ENCODE assay signal across 12 cellular contexts in the genomic region with DNA sequence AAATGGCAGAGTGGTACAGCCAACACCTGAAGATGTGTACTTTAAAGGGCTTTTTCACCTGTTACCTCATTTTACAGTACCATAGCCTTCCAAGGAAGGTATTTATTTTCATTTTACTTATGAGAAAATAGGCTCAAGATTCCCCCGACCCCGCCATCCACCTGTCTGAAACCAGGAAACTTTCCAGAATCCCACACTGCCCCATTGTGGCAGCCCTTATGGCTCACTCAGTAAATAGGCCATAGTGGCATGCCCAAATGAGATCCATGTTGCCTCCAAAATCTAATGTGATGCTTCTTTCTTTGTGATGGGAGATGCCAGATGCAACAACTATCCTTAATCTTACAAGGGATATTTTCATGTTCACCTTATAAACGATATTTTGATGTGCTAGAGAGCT.
DNase-seq lines count a peak whose midpoint lies in the region; ATAC-seq and TF ChIP-seq lines count a peak whose summit lies in the region.
"Had no signal": no experiment of that assay in that cellular context is flagged by ENCODE, and none has a peak within 500 bp of the region (broad histone marks: within the 10 kb centered on the region; RNA-seq: fewer than 3 reads in every experiment).

No MANE protein-coding gene starts in this region.

- H3K9me3 Mint-ChIP-seq in activated T-helper 1 cell treated with anti-CD3 and anti-CD28 coated beads, Interleukin-12 subunit alpha, Interleukin-12 subunit beta, Interleukin-2, Interleukin-4 antibody, amounts not matched to agents 30 ng/mL and 10 ng/mL and 1 ng/mL, durations not matched to agents 14 hours and 24 hours and 36 hours: no peaks in the 10 kb centered on the region
- H3K9me3 Mint-ChIP-seq: naive thymus-derived CD8-positive, alpha-beta T cell; stimulated activated naive CD8-positive, alpha-beta T cell treated with anti-CD3 and anti-CD28 coated beads, Interleukin-15, Interleukin-2, amounts not matched to agents 100 ng/mL and 50 ng/mL, for 24 hours had no signal

- H3K9me3 ChIP-seq in upper lobe of right lung (no peaks in the 10 kb centered on the region), gastroesophageal sphincter (no peaks in the 10 kb centered on the region)
- H3K9me3 ChIP-seq: BLaER1, heart right ventricle had no signal

- intact Hi-C loops in Right ventricle myocardium superior (cut with DNase I): loop anchor here (5.0 kb wide), 1 partner anchor 297 kb away; no protein-coding TSS in a partner anchor
- intact Hi-C loops in cardiac septum (cut with DNase I): loop anchor here (2.0 kb wide), 1 partner anchor 295 kb away; no protein-coding TSS in a partner anchor
- intact Hi-C loops in upper lobe of right lung (cut with DNase I): loop anchor here (5.0 kb wide), 1 partner anchor 162 kb away; no protein-coding TSS in a partner anchor
- intact Hi-C loops in activated T-helper 1 cell treated with anti-CD3 and anti-CD28 coated beads, Interleukin-12 subunit alpha, Interleukin-12 subunit beta, Interleukin-2, Interleukin-4 antibody, amounts not matched to agents 30 ng/mL and 10 ng/mL and 1 ng/mL, durations not matched to agents 14 hours and 24 hours and 36 hours (cut with micrococcal nuclease): loop anchor here (5.0 kb wide), 1 partner anchor 732 kb away; no protein-coding TSS in a partner anchor

- H3K27ac ChIP-seq in upper lobe of right lung: no peak overlapping the region
- no peak overlapping the region for H3K27ac ChIP-seq in gastroesophageal sphincter
- H3K27ac ChIP-seq: BLaER1 had no signal

- no peaks in the 10 kb centered on the region for H3K36me3 Mint-ChIP-seq in activated T-helper 1 cell treated with anti-CD3 and anti-CD28 coated beads, Interleukin-12 subunit alpha, Interleukin-12 subunit beta, Interleukin-2, Interleukin-4 antibody, amounts not matched to agents 30 ng/mL and 10 ng/mL and 1 ng/mL, durations not matched to agents 14 hours and 24 hours and 36 hours (ENCODE audit: low read depth)
- H3K36me3 Mint-ChIP-seq: naive thymus-derived CD8-positive, alpha-beta T cell had no signal

- TF ChIP-seq POLR2A in gastroesophageal sphincter (IDR thresholded peaks at IDR 0.05): no peak

- H3K4me3 ChIP-seq in choroid plexus epithelial cell (ENCODE audit: low read depth, low read length) (no peak overlapping the region), upper lobe of right lung (no peak overlapping the region), gastroesophageal sphincter (no peak overlapping the region)
- H3K4me3 ChIP-seq: BLaER1, heart right ventricle had no signal

- H3K27me3 Mint-ChIP-seq in activated T-helper 1 cell treated with anti-CD3 and anti-CD28 coated beads, Interleukin-12 subunit alpha, Interleukin-12 subunit beta, Interleukin-2, Interleukin-4 antibody, amounts not matched to agents 30 ng/mL and 10 ng/mL and 1 ng/mL, durations not matched to agents 14 hours and 24 hours and 36 hours (ENCODE audit: insufficient read depth): peaks cover 4% of the 10 kb centered on the region
- H3K27me3 Mint-ChIP-seq: naive thymus-derived CD8-positive, alpha-beta T cell; stimulated activated naive CD8-positive, alpha-beta T cell treated with anti-CD3 and anti-CD28 coated beads, Interleukin-15, Interleukin-2, amounts not matched to agents 100 ng/mL and 50 ng/mL, for 24 hours had no signal

- no peaks in the 10 kb centered on the region for H3K4me1 ChIP-seq in upper lobe of right lung
- peaks cover 0 to 6% (median 0%) of the 10 kb centered on the region in 3 donors for H3K4me1 ChIP-seq in gastroesophageal sphincter
- H3K4me1 ChIP-seq: heart right ventricle had no signal

- no peak overlapping the region for H3K27ac Mint-ChIP-seq in activated T-helper 1 cell treated with anti-CD3 and anti-CD28 coated beads, Interleukin-12 subunit alpha, Interleukin-12 subunit beta, Interleukin-2, Interleukin-4 antibody, amounts not matched to agents 30 ng/mL and 10 ng/mL and 1 ng/mL, durations not matched to agents 14 hours and 24 hours and 36 hours

- H3K27me3 ChIP-seq in upper lobe of right lung (no peaks in the 10 kb centered on the region), gastroesophageal sphincter (peaks cover under 1% of the 10 kb centered on the region)
- H3K27me3 ChIP-seq: BLaER1, heart right ventricle had no signal

- no peaks in the 10 kb centered on the region for H3K36me3 ChIP-seq in upper lobe of right lung
- no peaks in the 10 kb centered on the region for H3K36me3 ChIP-seq in gastroesophageal sphincter
- H3K36me3 ChIP-seq: BLaER1, heart right ventricle had no signal

- DNase-seq in Right ventricle myocardium superior (no peak), cardiac septum (ENCODE audit: low spot score) (no peak), NCI-H748 (lab: John Stamatoyannopoulos, UW; ENCODE audit: unreplicated experiment) (peak; percentile 79), choroid plexus epithelial cell (ENCODE audit: low read depth) (no peak), upper lobe of right lung (no peak), NOMO-1 treated with DMSO at 0.1 percent for 48 hours (lab: John Stamatoyannopoulos, UW; ENCODE audit: unreplicated experiment) (no peak)
- no peak for DNase-seq in activated T-helper 1 cell treated with anti-CD3 and anti-CD28 coated beads, Interleukin-12 subunit alpha, Interleukin-12 subunit beta, Interleukin-2, Interleukin-4 antibody, amounts not matched to agents 30 ng/mL and 10 ng/mL and 1 ng/mL, durations not matched to agents 14 hours and 24 hours and 36 hours (ENCODE audit: low spot score)

- WGBS in gastroesophageal sphincter (ENCODE audit: low coverage in 1 of 2), 2 donors: 91 to 92% methylated on average over 3 of the region's 3 CpGs

- ATAC-seq in Right ventricle myocardium superior (ENCODE audit: poor library complexity) (peak; percentile 53), upper lobe of right lung (no peak), gastroesophageal sphincter (no peak)

- peak; percentile 25 for TF ChIP-seq CTCF in choroid plexus epithelial cell (conservative IDR thresholded peaks at IDR 0.05; ENCODE audit: low read depth, low read length)
- no peak for TF ChIP-seq CTCF in upper lobe of right lung (IDR thresholded peaks at IDR 0.05)
- TF ChIP-seq CTCF in gastroesophageal sphincter (IDR thresholded peaks at IDR 0.05): no peak

- H3K4me1 Mint-ChIP-seq in activated T-helper 1 cell treated with anti-CD3 and anti-CD28 coated beads, Interleukin-12 subunit alpha, Interleukin-12 subunit beta, Interleukin-2, Interleukin-4 antibody, amounts not matched to agents 30 ng/mL and 10 ng/mL and 1 ng/mL, durations not matched to agents 14 hours and 24 hours and 36 hours (ENCODE audit: low read depth): peaks cover 6% of the 10 kb centered on the region

- no peak for TF ChIP-seq EP300 in gastroesophageal sphincter (IDR thresholded peaks at IDR 0.05)

- no peak overlapping the region for H3K4me3 Mint-ChIP-seq in activated T-helper 1 cell treated with anti-CD3 and anti-CD28 coated beads, Interleukin-12 subunit alpha, Interleukin-12 subunit beta, Interleukin-2, Interleukin-4 antibody, amounts not matched to agents 30 ng/mL and 10 ng/mL and 1 ng/mL, durations not matched to agents 14 hours and 24 hours and 36 hours
- H3K4me3 Mint-ChIP-seq: stimulated activated naive CD8-positive, alpha-beta T cell treated with anti-CD3 and anti-CD28 coated beads, Interleukin-15, Interleukin-2, amounts not matched to agents 100 ng/mL and 50 ng/mL, for 24 hours had no signal
